8 cellular contexts compared by ENCODE assay signal in the genomic region with DNA sequence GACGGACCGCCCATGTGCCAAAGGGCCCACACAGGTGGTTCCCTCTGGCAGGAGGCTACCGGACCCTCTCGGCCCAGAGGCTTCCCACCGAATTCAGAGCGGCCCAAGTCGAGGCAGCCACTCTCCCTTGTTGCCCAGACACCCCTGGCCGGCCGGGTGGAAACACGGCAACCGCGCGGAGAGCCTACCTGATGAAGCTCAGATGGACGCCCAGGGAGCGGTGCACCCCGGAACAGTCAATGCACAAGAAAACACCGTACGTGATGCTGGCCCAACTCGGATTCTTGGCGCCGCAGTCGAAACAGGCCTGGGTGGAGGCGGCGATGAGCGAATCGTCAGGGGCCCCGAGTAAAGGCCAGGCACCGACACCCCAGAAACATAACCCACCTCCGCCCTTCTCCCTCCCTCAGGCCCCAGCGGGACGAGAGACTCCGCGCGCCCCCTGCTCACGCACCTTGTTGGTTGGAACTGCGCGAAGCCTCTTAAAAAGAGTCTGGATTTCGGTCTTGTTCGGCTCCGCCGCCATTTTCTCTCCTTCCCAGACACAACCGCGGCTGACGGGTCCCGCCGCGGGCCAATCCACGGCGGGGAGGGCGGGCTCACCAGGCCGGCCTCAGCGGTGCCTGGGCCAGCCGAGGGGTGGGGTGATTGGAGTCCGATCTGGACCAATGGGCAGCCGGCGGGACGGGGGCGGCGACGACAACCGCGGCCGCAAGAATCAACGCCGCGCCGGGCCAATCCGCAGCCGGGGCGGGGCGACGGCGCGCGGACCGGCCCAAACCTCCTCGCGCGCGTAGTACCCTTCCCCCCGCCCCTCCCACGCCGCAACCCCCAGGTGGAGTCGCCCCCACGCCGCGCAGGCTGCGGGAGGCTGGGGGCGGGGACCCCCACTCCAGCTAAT. TPM values are rescaled to one million over a fixed set of nuclear protein-coding genes. Genes with fewer than 3 reads are reported as not detected.
DNase-seq lines count a peak whose midpoint lies in the region; ATAC-seq, FAIRE-seq and TF ChIP-seq lines count a peak whose summit lies in the region.

A gene (minus strand): TSS at position 552 of the 901 bp plus-strand sequence. CDS start 26 bp downstream, at position 526.

- H3K36me3 ChIP-seq in trophoblast cell (ENCODE audit: control insufficient read depth in 1 of 2, insufficient read depth in 2 of 2, low read length in 2 of 2) (peaks cover 59% of the 10 kb centered on the region in 2 experiments), tibial nerve (peaks cover 0 to 64% (median 3%) of the 10 kb centered on the region in 3 donors)

- intact Hi-C loops in Right ventricle myocardium superior (cut with DNase I) = loop anchor here (2.0 to 5.0 kb wide), 2 partner anchors 38 to 181 kb away; a partner anchor contains a TSS

- H3K27ac ChIP-seq in trophoblast cell (ENCODE audit: low read depth, low read length) = peak within 1 kb of the TSS; percentile 84
- H3K27ac ChIP-seq in tibial nerve = peak within 1 kb of the TSS; percentile 97 to 100 (median 98)

- TF ChIP-seq CTCF in tibial nerve (IDR thresholded peaks at IDR 0.05) = no peak

- ATAC-seq in HG02798 (IDR thresholded peaks at IDR 0.05; ENCODE audit: poor library complexity, unreplicated experiment) (peak; percentile 94), Right ventricle myocardium superior (ENCODE audit: poor library complexity) (peak; percentile 91)
- ATAC-seq in activated naive CD8-positive, alpha-beta T cell treated with anti-CD3 and anti-CD28 coated beads, Interleukin-2, amount 50 U/mL, for 24 hours = peak; percentile 94

- TF ChIP-seq EP300 in tibial nerve (IDR thresholded peaks at IDR 0.05) = peak; percentile 85 to 91

- peak within 1 kb of the TSS; percentile 62 for H2BK12ac ChIP-seq in trophoblast cell (ENCODE audit: low read length)

- peak within 1 kb of the TSS; percentile 86 for H2BK120ac ChIP-seq in trophoblast cell (ENCODE audit: insufficient read depth, low read length, poor library complexity)

- H4K12ac ChIP-seq in trophoblast cell (ENCODE audit: low read depth, low read length) = peak within 1 kb of the TSS; percentile 98

- FAIRE-seq in GM12892 (lab: Jason Lieb, UNC) = peak; percentile 100

- peak within 1 kb of the TSS; percentile 100 for H3K4ac ChIP-seq in trophoblast cell (ENCODE audit: low read depth, low read length)

- H3K27ac Mint-ChIP-seq in activated naive CD8-positive, alpha-beta T cell treated with anti-CD3 and anti-CD28 coated beads, Interleukin-2, amount 50 U/mL, for 24 hours = peak within 1 kb of the TSS; percentile 99

- no CpG with 5 or more reads among the region's 89 CpGs for WGBS in trophoblast cell (ENCODE audit: extremely low coverage, insufficient coverage, insufficient read length)
- 1% methylated on average over 28 to 83 of the region's 89 CpGs for WGBS in tibial nerve, 2 donors

- peak within 1 kb of the TSS; percentile 97 for H2AK5ac ChIP-seq in trophoblast cell (ENCODE audit: low read length)

- H3K79me1 ChIP-seq in trophoblast cell (ENCODE audit: low read length) = peaks cover 11% of the 10 kb centered on the region

- H3K4me3 Mint-ChIP-seq in activated naive CD8-positive, alpha-beta T cell treated with anti-CD3 and anti-CD28 coated beads, Interleukin-2, amount 50 U/mL, for 24 hours = peak within 1 kb of the TSS; percentile 96

- no peaks in the 10 kb centered on the region for H3K27me3 ChIP-seq in trophoblast cell (ENCODE audit: insufficient read depth, low read length)
- no peaks in the 10 kb centered on the region for H3K27me3 ChIP-seq in tibial nerve

- H4K91ac ChIP-seq in trophoblast cell (ENCODE audit: low read depth, low read length) = peak within 1 kb of the TSS; percentile 97

- H3K36me3 Mint-ChIP-seq in activated naive CD8-positive, alpha-beta T cell treated with anti-CD3 and anti-CD28 coated beads, Interleukin-2, amount 50 U/mL, for 24 hours (ENCODE audit: low read depth) = peaks cover 17% of the 10 kb centered on the region

- H3K23ac ChIP-seq in trophoblast cell (ENCODE audit: low read length) = no peak within 1 kb of the TSS

- peak within 1 kb of the TSS; percentile 99 for H3K18ac ChIP-seq in trophoblast cell (ENCODE audit: low read length)

- H3K4me1 ChIP-seq in trophoblast cell (ENCODE audit: control insufficient read depth in 1 of 2, insufficient read depth in 2 of 2, low read length in 2 of 2) (peaks cover 7 to 8% of the 10 kb centered on the region in 2 experiments), tibial nerve (peaks cover 3 to 75% (median 21%) of the 10 kb centered on the region in 4 donors)

- H4K8ac ChIP-seq in trophoblast cell (ENCODE audit: low read depth, low read length) = peak within 1 kb of the TSS; percentile 99

- H3K9me3 ChIP-seq in trophoblast cell (ENCODE audit: insufficient read depth, low read depth, low read length) (peaks cover 5% of the 10 kb centered on the region), tibial nerve (no peaks in the 10 kb centered on the region)

- peak within 1 kb of the TSS; percentile 98 for H2BK5ac ChIP-seq in trophoblast cell (ENCODE audit: low read depth, low read length, poor library complexity)

- peak within 1 kb of the TSS; percentile 90 for H3K4me3 ChIP-seq in trophoblast cell (ENCODE audit: low read depth, low read length)
- peak within 1 kb of the TSS; percentile 87 to 98 (median 93) for H3K4me3 ChIP-seq in tibial nerve

- no peaks in the 10 kb centered on the region for H3K9me3 Mint-ChIP-seq in activated naive CD8-positive, alpha-beta T cell treated with anti-CD3 and anti-CD28 coated beads, Interleukin-2, amount 50 U/mL, for 24 hours

- H2AFZ ChIP-seq in trophoblast cell (ENCODE audit: insufficient read depth, low read length, poor library complexity) = peak within 1 kb of the TSS; percentile 97

- peaks cover 39% of the 10 kb centered on the region for H3K4me1 Mint-ChIP-seq in activated naive CD8-positive, alpha-beta T cell treated with anti-CD3 and anti-CD28 coated beads, Interleukin-2, amount 50 U/mL, for 24 hours

- peak within 1 kb of the TSS; percentile 98 for H3K9ac ChIP-seq in trophoblast cell (ENCODE audit: low read length)

- H3K79me2 ChIP-seq in trophoblast cell (ENCODE audit: control insufficient read depth, insufficient read depth, low read length, poor library complexity) = peaks cover 19% of the 10 kb centered on the region

- DNase-seq in GM12892 (ENCODE audit: insufficient read length) (peak; percentile 100), NCI-H1417 treated with DMSO at 0.1 percent for 48 hours (lab: John Stamatoyannopoulos, UW) (peak; percentile 41), T follicular helper cell (ENCODE audit: low read depth) (peak; percentile 93), Right ventricle myocardium superior (peak; percentile 98), trophoblast cell (peak; percentile 96 to 98), tibial nerve (ENCODE audit: low spot score in 2 of 2) (peak; percentile 94 to 95)
- peak; percentile 97 for DNase-seq in activated naive CD8-positive, alpha-beta T cell treated with anti-CD3 and anti-CD28 coated beads, Interleukin-2, amount 50 U/mL, for 24 hours

- peaks cover 3% of the 10 kb centered on the region for H3K27me3 Mint-ChIP-seq in activated naive CD8-positive, alpha-beta T cell treated with anti-CD3 and anti-CD28 coated beads, Interleukin-2, amount 50 U/mL, for 24 hours

- TF ChIP-seq POLR2A in GM12892 (IDR thresholded peaks at IDR 0.05; ENCODE audit: low read depth, low read length) (peak; percentile 50; the same call in 1 of the 2 replicates), tibial nerve (IDR thresholded peaks at IDR 0.05) (peak; percentile 12 to 75)

- H3K4me2 ChIP-seq in trophoblast cell (ENCODE audit: low read length) = peak within 1 kb of the TSS; percentile 97

- peak within 1 kb of the TSS; percentile 96 for H3K14ac ChIP-seq in trophoblast cell (ENCODE audit: low read length)

RNA-seq across cellular contexts. Expression of the gene that starts here (rescaled TPM):
- 40.7 TPM for polyA plus RNA-seq in GM12892 (2012; ENCODE audit: missing spikeins)
- total RNA-seq in Right ventricle myocardium superior (46.1 TPM), tibial nerve (100 to 1,000 TPM; 164 to 209 (median 176) TPM)
- 43.4 and 47.3 TPM in 2 replicates for polyA plus RNA-seq in trophoblast cell (2013)

Comparison
In these comparisons a context has a peak if more than half of its experiments do, and no peak if none do; other contexts are left out.
1. Peak in every context shown above with its lines: DNase-seq, ATAC-seq, H3K4me3 ChIP-seq and H3K27ac ChIP-seq.
2. DNase-seq: peak in every context shown above with its lines; median percentile 100 in GM12892; 98 in Right ventricle myocardium superior; 97 in activated naive CD8-positive, alpha-beta T cell treated with anti-CD3 and anti-CD28 coated beads, Interleukin-2, amount 50 U/mL, for 24 hours; 97 in trophoblast cell; 94 in tibial nerve; 93 in T follicular helper cell; 41 in NCI-H1417 treated with DMSO at 0.1 percent for 48 hours.